In genomic region chr1:246537887-246538286, GRCh38 we compare ENCODE assay signal across 21 cellular contexts. TPM values are rescaled to one million over a fixed set of nuclear protein-coding genes. Genes with fewer than 3 reads are reported as not detected.
DNase-seq lines count a peak whose midpoint lies in the region; ATAC-seq, FAIRE-seq and TF ChIP-seq lines count a peak whose summit lies in the region.
"Had no signal": no experiment of that assay in that cellular context is flagged by ENCODE, and none has a peak within 500 bp of the region (broad histone marks: within the 10 kb centered on the region; RNA-seq: fewer than 3 reads in every experiment).

No MANE protein-coding gene starts in this region.

- H3K9ac ChIP-seq in mucosa of rectum (ENCODE audit: low read depth in 1 of 2, low read length in 2 of 2) = no peak overlapping the region
- H3K9ac ChIP-seq: GM23248 had no signal

- no peak for FAIRE-seq in bronchial epithelial cell (lab: Jason Lieb, UNC)
- FAIRE-seq: RCC 7860, TTC549 had no signal

- no peaks in the 10 kb centered on the region for H3K27me3 ChIP-seq in bronchial epithelial cell (ENCODE audit: control insufficient read depth, insufficient read depth, low read length)
- no peaks in the 10 kb centered on the region for H3K27me3 ChIP-seq in mucosa of rectum (ENCODE audit: control insufficient read depth in 2 of 2, insufficient read depth in 2 of 2, low read length in 2 of 2)
- H3K27me3 ChIP-seq: right lobe of liver, tibial artery had no signal

- H3K36me3 ChIP-seq in bronchial epithelial cell (ENCODE audit: control insufficient read depth, insufficient read depth, low read length) (peaks cover 3% of the 10 kb centered on the region), mucosa of rectum (ENCODE audit: control insufficient read depth in 2 of 2, insufficient read depth in 2 of 2, low read length in 2 of 2) (peaks cover 11 to 17% of the 10 kb centered on the region in 2 donors)

- in situ Hi-C loops in KBM-7 (cut with MboI; ENCODE audit: low pct_unique_long_range_greater_than_20kb, low sequenced_read_pairs) = no loop called here

- no peaks in the 10 kb centered on the region for H3K9me3 Mint-ChIP-seq in glutamatergic neuron (ENCODE audit: unreplicated experiment)
- H3K9me3 Mint-ChIP-seq: activated T-cell treated with anti-CD3 and anti-CD28 coated beads, Interleukin-2, amount 50 U/mL, for 24 hours; brain; IgD-negative memory B cell; stimulated activated naive CD8-positive, alpha-beta T cell treated with anti-CD3 and anti-CD28 coated beads, Interleukin-15, amount 100 ng/mL, for 72 hours had no signal

- H3K4me3 ChIP-seq in bronchial epithelial cell (ENCODE audit: low read depth, low read length) (no peak overlapping the region), mucosa of rectum (ENCODE audit: low read length in 2 of 2) (no peak overlapping the region)
- H3K4me3 ChIP-seq: GM23248, right lobe of liver, tibial artery had no signal

- TF ChIP-seq CTCF in bronchial epithelial cell (IDR thresholded peaks at IDR 0.05; ENCODE audit: insufficient read depth, low read length, severe bottlenecking) (no peak), glutamatergic neuron (IDR thresholded peaks at IDR 0.05; ENCODE audit: partially characterized antibody, unreplicated experiment) (no peak)

- no peaks in the 10 kb centered on the region for H3K36me3 Mint-ChIP-seq in glutamatergic neuron (ENCODE audit: unreplicated experiment)

- H3K27me3 Mint-ChIP-seq in glutamatergic neuron (ENCODE audit: unreplicated experiment) = no peaks in the 10 kb centered on the region
- H3K27me3 Mint-ChIP-seq: activated T-cell treated with anti-CD3 and anti-CD28 coated beads, Interleukin-2, amount 50 U/mL, for 24 hours; brain; IgD-negative memory B cell; stimulated activated naive CD8-positive, alpha-beta T cell treated with anti-CD3 and anti-CD28 coated beads, Interleukin-15, amount 100 ng/mL, for 72 hours had no signal

- no peak overlapping the region for H3K4me3 Mint-ChIP-seq in glutamatergic neuron (ENCODE audit: unreplicated experiment)
- H3K4me3 Mint-ChIP-seq: activated CD8-positive, alpha-beta T cell treated with anti-CD3 and anti-CD28 coated beads, Interleukin-2, amount 10 ng/mL, durations not matched to agents 7 days and 5 days; activated T-cell treated with anti-CD3 and anti-CD28 coated beads, Interleukin-2, amount 50 U/mL, for 24 hours; brain; IgD-negative memory B cell; stimulated activated naive CD8-positive, alpha-beta T cell treated with anti-CD3 and anti-CD28 coated beads, Interleukin-15, amount 100 ng/mL, for 72 hours had no signal

- ATAC-seq in HG02852 (IDR thresholded peaks at IDR 0.05; ENCODE audit: unreplicated experiment) = no peak
- ATAC-seq: activated CD8-positive, alpha-beta T cell treated with anti-CD3 and anti-CD28 coated beads, Interleukin-2, amount 10 ng/mL, durations not matched to agents 7 days and 5 days; right lobe of liver; stimulated activated naive CD8-positive, alpha-beta T cell treated with anti-CD3 and anti-CD28 coated beads, Interleukin-15, amount 100 ng/mL, for 72 hours had no signal

- DNase-seq in DMS153 (lab: John Stamatoyannopoulos, UW) (peak; percentile 63), NCI-H2029 (lab: John Stamatoyannopoulos, UW) (peak; percentile 71), bronchial epithelial cell (ENCODE audit: low read depth) (peak; percentile 50), H4 (ENCODE audit: low spot score) (no peak), KBM-7 (no peak), glutamatergic neuron (no peak)
- DNase-seq: activated CD4-positive, alpha-beta T cell treated with anti-CD3 and anti-CD28 coated beads for 1 hour; activated CD8-positive, alpha-beta T cell treated with anti-CD3 and anti-CD28 coated beads, Interleukin-2, amount 10 ng/mL, durations not matched to agents 7 days and 5 days; activated T-cell treated with anti-CD3 and anti-CD28 coated beads, Interleukin-2, amount 50 U/mL, for 24 hours; effector CD8-positive, alpha-beta T cell; foreskin melanocyte; GM23248; right lobe of liver; stimulated activated naive CD8-positive, alpha-beta T cell treated with anti-CD3 and anti-CD28 coated beads, Interleukin-15, amount 100 ng/mL, for 72 hours; tibial artery had no signal

- H3K27ac ChIP-seq in mucosa of rectum (ENCODE audit: low read depth in 2 of 2, low read length in 2 of 2) = peak overlapping the region; percentile 26 to 78
- H3K27ac ChIP-seq: GM23248, right lobe of liver, tibial artery had no signal

- H3K9me3 ChIP-seq in mucosa of rectum (ENCODE audit: control insufficient read depth in 2 of 2, low read length in 2 of 2) = no peaks in the 10 kb centered on the region
- H3K9me3 ChIP-seq: right lobe of liver, tibial artery had no signal

- H3K4me1 Mint-ChIP-seq in glutamatergic neuron (ENCODE audit: low read depth, unreplicated experiment) = no peaks in the 10 kb centered on the region
- H3K4me1 Mint-ChIP-seq: brain; IgD-negative memory B cell; stimulated activated naive CD8-positive, alpha-beta T cell treated with anti-CD3 and anti-CD28 coated beads, Interleukin-15, amount 100 ng/mL, for 72 hours had no signal

- no peak overlapping the region for H3K27ac Mint-ChIP-seq in glutamatergic neuron (ENCODE audit: unreplicated experiment)
- H3K27ac Mint-ChIP-seq: activated CD8-positive, alpha-beta T cell treated with anti-CD3 and anti-CD28 coated beads, Interleukin-2, amount 10 ng/mL, durations not matched to agents 7 days and 5 days; activated T-cell treated with anti-CD3 and anti-CD28 coated beads, Interleukin-2, amount 50 U/mL, for 24 hours; brain; stimulated activated naive CD8-positive, alpha-beta T cell treated with anti-CD3 and anti-CD28 coated beads, Interleukin-15, amount 100 ng/mL, for 72 hours had no signal

- peaks cover 0 to 3% of the 10 kb centered on the region in 2 donors for H3K4me1 ChIP-seq in mucosa of rectum (ENCODE audit: control insufficient read depth in 2 of 2, insufficient read depth in 2 of 2, low read length in 2 of 2)
- H3K4me1 ChIP-seq: right lobe of liver, tibial artery had no signal

RNA-seq across cellular contexts. Expression of gene TFB2M, which starts 28.2 kb away (rescaled TPM):
- total RNA-seq in bronchial epithelial cell = 12.3 and 16.8 TPM in 2 replicates
- 23.2 and 26.3 TPM in 2 replicates for total RNA-seq in H4 (2014; rRNA removed; shearing (Covaris generic))
- total RNA-seq in glutamatergic neuron (ENCODE audit: unreplicated experiment) = 6.5 TPM

RNA-seq across cellular contexts. Expression of gene CNST, which starts 28.4 kb away (rescaled TPM):
- total RNA-seq in bronchial epithelial cell (10.3 and 12.0 TPM in 2 replicates), glutamatergic neuron (ENCODE audit: unreplicated experiment) (87.2 TPM)
- total RNA-seq in H4 (2014; rRNA removed; shearing (Covaris generic)) = 8.6 and 10.2 TPM in 2 replicates

RNA-seq across cellular contexts. Expression of gene SMYD3, which starts 30.8 kb away (rescaled TPM):
- total RNA-seq in bronchial epithelial cell = 6.8 and 17.4 TPM in 2 replicates
- total RNA-seq in H4 (2014; rRNA removed; shearing (Covaris generic)) = 47.4 and 52.8 TPM in 2 replicates
- 35.4 TPM for total RNA-seq in glutamatergic neuron (ENCODE audit: unreplicated experiment)

Comparison
In these comparisons a context has a peak if more than half of its experiments do, and no peak if none do; other contexts are left out.
1. DNase-seq: peak in DMS153 (single experiment), NCI-H2029 (single experiment) and bronchial epithelial cell (single experiment); none in H4 (single experiment), KBM-7 (single experiment) and glutamatergic neuron (single experiment).